In genomic region chr15:51192560-51193280, GRCh38 we compare ENCODE assay signal across 8 cellular contexts.
A peak's percentile ranks its signal among the peaks of the same experiment; 100 is the strongest.
DNase-seq lines count a peak whose midpoint lies in the region; ATAC-seq lines count a peak whose summit lies in the region.

No MANE protein-coding gene starts in this region.

- ATAC-seq in HG03139 (IDR thresholded peaks at IDR 0.05; ENCODE audit: unreplicated experiment) = peak; percentile 73
- ATAC-seq in HG02981 (IDR thresholded peaks at IDR 0.05; ENCODE audit: unreplicated experiment) = no peak

- DNase-seq in EL (peak; percentile 83), NCI-H748 (lab: John Stamatoyannopoulos, UW; ENCODE audit: unreplicated experiment) (peak; percentile 72), medulla oblongata (ENCODE audit: extremely low spot score) (peak; percentile 96)
- peak; percentile 90 for DNase-seq in activated CD4-positive, alpha-beta T cell treated with anti-CD3 and anti-CD28 coated beads, Interleukin-2, amount 50 U/mL, for 48 hours
- peak; percentile 49 for DNase-seq in effector CD4-positive, alpha-beta T cell
- peak; percentile 42 for DNase-seq in stimulated activated CD8-positive, alpha-beta memory T cell treated with anti-CD3 and anti-CD28 coated beads, Interleukin-12 subunit alpha, Interleukin-12 subunit beta, amount 100 ng/mL, for 24 hours (ENCODE audit: extremely low read depth)

Comparison
In these comparisons a context has a peak if more than half of its experiments do, and no peak if none do; other contexts are left out.
1. DNase-seq: peak in every context shown above with its lines; median percentile 96 in medulla oblongata; 90 in activated CD4-positive, alpha-beta T cell treated with anti-CD3 and anti-CD28 coated beads, Interleukin-2, amount 50 U/mL, for 48 hours; 83 in EL; 72 in NCI-H748; 49 in effector CD4-positive, alpha-beta T cell; 42 in stimulated activated CD8-positive, alpha-beta memory T cell treated with anti-CD3 and anti-CD28 coated beads, Interleukin-12 subunit alpha, Interleukin-12 subunit beta, amount 100 ng/mL, for 24 hours.